Comparison of ENCODE assay signal across 27 cellular contexts in genomic region chr12:51797301-51797700, GRCh38. TPM values are rescaled to one million over a fixed set of nuclear protein-coding genes. Genes with fewer than 3 reads are reported as not detected.
A peak's percentile ranks its signal among the peaks of the same experiment; 100 is the strongest.
DNase-seq lines count a peak whose midpoint lies in the region; ATAC-seq, FAIRE-seq and TF ChIP-seq lines count a peak whose summit lies in the region.
"Had no signal": no experiment of that assay in that cellular context is flagged by ENCODE, and none has a peak within 500 bp of the region (broad histone marks: within the 10 kb centered on the region; RNA-seq: fewer than 3 reads in every experiment).

No MANE protein-coding gene starts in this region.

- dilution Hi-C loops in mammary epithelial cell (cut with HindIII; ENCODE audit: low sequenced_read_pairs) (loop anchor here (10.0 kb wide), 2 partner anchors 58 to 172 kb away; no protein-coding TSS in a partner anchor), keratinocyte (cut with MboI; ENCODE audit: extremely low pct_ligation_motif_present, low sequenced_read_pairs) (no loop called here)

- H3K36me3 ChIP-seq in mammary epithelial cell (ENCODE audit: insufficient read depth, low read length): no peaks in the 10 kb centered on the region
- H3K36me3 ChIP-seq in keratinocyte (ENCODE audit: control insufficient read depth in 2 of 2, extremely low read depth in 1 of 2, insufficient read depth in 2 of 2, low read length in 2 of 2): no peaks in the 10 kb centered on the region
- H3K36me3 ChIP-seq: BLaER1 had no signal

- no peaks in the 10 kb centered on the region for H3K9me1 ChIP-seq in keratinocyte (ENCODE audit: control insufficient read depth, extremely low read depth, insufficient read depth, low read length)

- H3K27me3 ChIP-seq in mammary epithelial cell (ENCODE audit: insufficient read depth, low read length) (no peaks in the 10 kb centered on the region), keratinocyte (ENCODE audit: control insufficient read depth, extremely low read depth, insufficient read depth, low read length) (no peaks in the 10 kb centered on the region)
- H3K27me3 ChIP-seq: BLaER1 had no signal

- no peak overlapping the region for H3K4me3 Mint-ChIP-seq in MCF 10A (ENCODE audit: unreplicated experiment)
- H3K4me3 Mint-ChIP-seq: B cell; CD4-positive, CD25-positive, alpha-beta regulatory T cell; CD8-positive, alpha-beta T cell; GM23338; H9; HFFc6 had no signal

- H3K9ac ChIP-seq in mammary epithelial cell (ENCODE audit: insufficient read depth, low read length): no peak overlapping the region
- H3K9ac ChIP-seq in keratinocyte (ENCODE audit: control insufficient read depth, extremely low read depth, insufficient read depth, low read length): no peak overlapping the region
- H3K9ac ChIP-seq: BLaER1 had no signal

- H3K79me2 ChIP-seq in mammary epithelial cell (ENCODE audit: insufficient read depth, low read length) (no peaks in the 10 kb centered on the region), keratinocyte (ENCODE audit: control insufficient read depth, insufficient read depth, low read length) (no peaks in the 10 kb centered on the region)

- peak; percentile 79 for FAIRE-seq in keratinocyte (lab: Jason Lieb, UNC)
- FAIRE-seq: A204.1, D721Med, GM12878, GM19239 had no signal

- DNase-seq in mammary epithelial cell (peak; percentile 75), MCF 10A (ENCODE audit: unreplicated experiment) (no peak), epithelial cell of esophagus (ENCODE audit: low read depth) (peak; percentile 89), keratinocyte (ENCODE audit: low read depth, low spot score) (peak; percentile 69), D341Med (ENCODE audit: low spot score) (no peak), mesenteric fat pad (ENCODE audit: low spot score) (no peak)
- DNase-seq: Caco-2; CD4-positive, CD25-positive, alpha-beta regulatory T cell; CD8-positive, alpha-beta T cell; DMS 273 treated with DMSO at 0.1 percent for 48 hours; DMS79; EL; GDM1; H9; HFFc6 had no signal

- H2AFZ ChIP-seq in mammary epithelial cell (ENCODE audit: low read depth, low read length): no peak overlapping the region
- no peak overlapping the region for H2AFZ ChIP-seq in keratinocyte (ENCODE audit: control insufficient read depth, low read length)
- H2AFZ ChIP-seq: GM23338 had no signal

- TF ChIP-seq CTCF in mammary epithelial cell (conservative IDR thresholded peaks at IDR 0.05 in 1 of 2, IDR thresholded peaks at IDR 0.05 in 1 of 2; ENCODE audit: extremely low read depth in 1 of 2, insufficient read depth in 1 of 2, low read depth in 1 of 2, low read length in 2 of 2) (no peak), MCF 10A (IDR thresholded peaks at IDR 0.05; ENCODE audit: unreplicated experiment) (no peak), epithelial cell of esophagus (IDR thresholded peaks at IDR 0.05; ENCODE audit: insufficient read depth, low read depth, low read length, missing control alignments) (no peak), keratinocyte (optimal IDR thresholded peaks at IDR 0.05 in 1 of 3, IDR thresholded peaks at IDR 0.05 in 1 of 3, conservative IDR thresholded peaks at IDR 0.05 in 1 of 3; ENCODE audit: extremely low read depth in 1 of 3, insufficient read depth in 2 of 3, low read length in 3 of 3) (no peak)

- no peak overlapping the region for H3K4me2 ChIP-seq in mammary epithelial cell (ENCODE audit: insufficient read depth, low read depth, low read length)
- peak overlapping the region; percentile 37 for H3K4me2 ChIP-seq in keratinocyte (ENCODE audit: control insufficient read depth, extremely low read depth, insufficient read depth, low read depth, low read length)
- H3K4me2 ChIP-seq: BLaER1, GM23338 had no signal

- intact Hi-C loops in mammary epithelial cell (cut with micrococcal nuclease) (no loop called here), MCF 10A (cut with micrococcal nuclease) (no loop called here)

- no peak overlapping the region for H3K27ac Mint-ChIP-seq in MCF 10A (ENCODE audit: low read depth, unreplicated experiment)
- H3K27ac Mint-ChIP-seq: B cell; CD4-positive, CD25-positive, alpha-beta regulatory T cell; CD8-positive, alpha-beta T cell; GM23338; H9; HFFc6 had no signal

- ATAC-seq in GM19452 (IDR thresholded peaks at IDR 0.05; ENCODE audit: unreplicated experiment): no peak
- ATAC-seq: CD8-positive, alpha-beta T cell; GM12878; GM23338; HCT116 had no signal

- H3K9me3 ChIP-seq in mammary epithelial cell (replicated peaks; ENCODE audit: insufficient read depth, low read length): no peaks in the 10 kb centered on the region
- no peaks in the 10 kb centered on the region for H3K9me3 ChIP-seq in keratinocyte (ENCODE audit: control insufficient read depth, low read depth, low read length)
- H3K9me3 ChIP-seq: BLaER1, Caco-2 had no signal

- H3K4me3 ChIP-seq in mammary epithelial cell (replicated peaks in 1 of 3; ENCODE audit: insufficient read depth in 1 of 3, low read depth in 2 of 3, low read length in 3 of 3) (no peak overlapping the region), epithelial cell of esophagus (ENCODE audit: low read length) (no peak overlapping the region), keratinocyte (ENCODE audit: control insufficient read depth in 2 of 3, extremely low read depth in 1 of 3, insufficient read depth in 2 of 3, low read depth in 1 of 3, low read length in 3 of 3) (no peak overlapping the region)
- H3K4me3 ChIP-seq: BLaER1, GM12878, GM23338 had no signal

- no peaks in the 10 kb centered on the region for H4K20me1 ChIP-seq in mammary epithelial cell (ENCODE audit: insufficient read depth, low read length)
- H4K20me1 ChIP-seq in keratinocyte (ENCODE audit: control insufficient read depth, extremely low read depth, insufficient read depth, low read length): no peaks in the 10 kb centered on the region
- H4K20me1 ChIP-seq: BLaER1 had no signal

- 48% methylated on average over 6 of the region's 6 CpGs for WGBS in mammary epithelial cell (ENCODE audit: low coverage, missing lambda C conversion rate)

- in situ Hi-C loops in mammary epithelial cell (cut with MboI; ENCODE audit: low sequenced_read_pairs in 2 of 2): no loop called here

- CTCF ChIA-PET in mammary epithelial cell (lab: Charles Lee; ENCODE audit: low non-redundant PET) (no interaction called here), MCF 10A (lab: Yijun Ruan, JAX) (no interaction called here)

- no peaks in the 10 kb centered on the region for H3K36me3 Mint-ChIP-seq in MCF 10A (ENCODE audit: insufficient read depth, unreplicated experiment)
- H3K36me3 Mint-ChIP-seq: CD4-positive, CD25-positive, alpha-beta regulatory T cell; CD8-positive, alpha-beta T cell had no signal

- H3K4me1 ChIP-seq in mammary epithelial cell (ENCODE audit: insufficient read depth, low read length) (peaks cover 3% of the 10 kb centered on the region), keratinocyte (ENCODE audit: control insufficient read depth, extremely low read depth, insufficient read depth, low read length) (peaks cover 14% of the 10 kb centered on the region)
- H3K4me1 ChIP-seq: BLaER1, Caco-2 had no signal

- peaks cover 4% of the 10 kb centered on the region for H3K4me1 Mint-ChIP-seq in MCF 10A (ENCODE audit: insufficient read depth, unreplicated experiment)
- H3K4me1 Mint-ChIP-seq: B cell; CD4-positive, CD25-positive, alpha-beta regulatory T cell had no signal

- POLR2A ChIA-PET in MCF 10A (lab: Yijun Ruan, JAX): no interaction called here

- no TSS peak for BruUV-seq in mammary epithelial cell (replicated peaks; lab: Mats Ljungman, UMichigan)
- BruUV-seq in MCF 10A (replicated peaks; lab: Mats Ljungman, UMichigan): no TSS peak

- no peaks in the 10 kb centered on the region for H3K9me3 Mint-ChIP-seq in MCF 10A (ENCODE audit: unreplicated experiment)
- H3K9me3 Mint-ChIP-seq: CD8-positive, alpha-beta T cell; GM23338; H9; HFFc6 had no signal

- H3K27me3 Mint-ChIP-seq in MCF 10A (ENCODE audit: insufficient read depth, unreplicated experiment): no peaks in the 10 kb centered on the region
- H3K27me3 Mint-ChIP-seq: B cell; CD4-positive, CD25-positive, alpha-beta regulatory T cell had no signal

- H3K27ac ChIP-seq in mammary epithelial cell (ENCODE audit: insufficient read depth, low read depth, low read length) (no peak overlapping the region), keratinocyte (ENCODE audit: control insufficient read depth, insufficient read depth, low read length) (peak overlapping the region; percentile 47)
- H3K27ac ChIP-seq: 22Rv1, BLaER1, C4-2B had no signal

RNA-seq across cellular contexts. Expression of gene FIGNL2, which starts 51.2 kb away (rescaled TPM):
- under 1 TPM in 1 of 2 donors, not detected in 1; 0.50 TPM for total RNA-seq in mammary epithelial cell
- polyA plus RNA-seq in mammary epithelial cell: not detected
- not detected for polyA minus RNA-seq in mammary epithelial cell
- total RNA-seq in MCF 10A (2022): not detected in 2 replicates
- not detected in 3 replicates for polyA plus RNA-seq in keratinocyte
- not detected for polyA plus RNA-seq in keratinocyte (2011; ENCODE audit: low read depth)
- not detected in 2 replicates for polyA plus RNA-seq in keratinocyte (2011; cell fraction: cytosol; rRNA removed)
- not detected in 2 replicates for polyA plus RNA-seq in keratinocyte (2011; cell fraction: nucleus; rRNA removed)
- polyA plus RNA-seq in keratinocyte (2012; ENCODE audit: low replicate concordance): not detected in 2 replicates
- not detected in 3 replicates for polyA minus RNA-seq in keratinocyte
- not detected for polyA minus RNA-seq in keratinocyte (2011; cell fraction: cytosol; rRNA and poly(A)+ RNA removed)
- polyA minus RNA-seq in keratinocyte (2011; cell fraction: nucleus; rRNA and poly(A)+ RNA removed): not detected in 2 replicates
- total RNA-seq in mesenteric fat pad: 1.3 TPM
- total RNA-seq: GM12878, H4, HFFc6 had no signal
- polyA plus RNA-seq: GM12878 had no signal

Comparison
In these comparisons a context has a peak if more than half of its experiments do, and no peak if none do; other contexts are left out.
1. DNase-seq: peak in mammary epithelial cell (single experiment), epithelial cell of esophagus (single experiment) and keratinocyte (single experiment); none in MCF 10A (single experiment), D341Med (single experiment) and mesenteric fat pad (single experiment).